ENCODE assay signal across 31 cellular contexts in genomic region chr18:77339093-77339492, GRCh38.
"Had no signal": no experiment of that assay in that cellular context is flagged by ENCODE, and none has a peak within 500 bp of the region (broad histone marks: within the 10 kb centered on the region; RNA-seq: fewer than 3 reads in every experiment).

No MANE protein-coding gene starts in this region.

- H3K27ac ChIP-seq: ovary, parathyroid adenoma, psoas muscle, right lobe of liver, skin epidermis, spleen, suprapubic skin, testis, tibial artery, transverse colon, upper lobe of right lung, uterus had no signal

- H3K9ac ChIP-seq: parathyroid adenoma had no signal

- H3K4me1 Mint-ChIP-seq: stimulated activated memory B cell treated with anti-CD40 and anti-IgM and Interleukin-4, amounts not matched to agents 10 μg/mL and 1 μg/mL and 100 μg/mL, for 72 hours had no signal

- H3K27me3 ChIP-seq: ovary, right lobe of liver, suprapubic skin, testis, transverse colon, uterus had no signal

- H2AFZ ChIP-seq: parathyroid adenoma had no signal

- DNase-seq: naive B cell; naive thymus-derived CD8-positive, alpha-beta T cell; nephron progenitor cell; occipital lobe; ovary; right cardiac atrium; right lobe of liver; spleen; stimulated activated CD4-positive, alpha-beta T cell treated with anti-CD3 and anti-CD28 coated beads, Interleukin-12 subunit alpha, Interleukin-12 subunit beta, amount 100 ng/mL, for 4 hours; stimulated activated CD4-positive, alpha-beta T cell treated with anti-CD3 and anti-CD28 coated beads, Interleukin-1b, Interleukin-23, amount 100 ng/mL, for 48 hours; stimulated activated CD4-positive, alpha-beta T cell treated with anti-CD3 and anti-CD28 coated beads, Interleukin-4, amount 100 ng/mL, for 1 hour; stimulated activated CD4-positive, alpha-beta T cell treated with anti-CD3 and anti-CD28 coated beads, Interleukin-4, amount 100 ng/mL, for 4 hours; stimulated activated CD8-positive, alpha-beta memory T cell treated with anti-CD3 and anti-CD28 coated beads, Interleukin-4, amount 100 ng/mL, for 48 hours; stimulated activated naive CD4-positive, alpha-beta T cell; substantia nigra; testis; tibial artery; transverse colon; upper lobe of right lung; uterus had no signal

- H3K4me3 Mint-ChIP-seq: naive thymus-derived CD8-positive, alpha-beta T cell; natural killer cell treated with Interleukin-12 subunit alpha and Interleukin-12 subunit beta and Interleukin-15 and Interleukin-18, amount 100 ng/mL, for 72 hours; nephron progenitor cell; neural crest cell; stimulated activated memory B cell treated with anti-CD40 and anti-IgM and Interleukin-4, amounts not matched to agents 10 μg/mL and 1 μg/mL and 100 μg/mL, for 72 hours; stimulated activated naive CD8-positive, alpha-beta T cell treated with anti-CD3 and anti-CD28 coated beads, Interleukin-15, Interleukin-2, amounts not matched to agents 100 ng/mL and 50 ng/mL, for 24 hours; type B pancreatic cell had no signal

- H3K4me1 ChIP-seq: parathyroid adenoma, psoas muscle, right lobe of liver, spleen, suprapubic skin, testis, tibial artery, transverse colon, upper lobe of right lung, uterus had no signal

- H3K9me3 Mint-ChIP-seq: naive thymus-derived CD8-positive, alpha-beta T cell; natural killer cell treated with Interleukin-12 subunit alpha and Interleukin-12 subunit beta and Interleukin-15 and Interleukin-18, amount 100 ng/mL, for 72 hours; nephron progenitor cell; stimulated activated memory B cell treated with anti-CD40 and anti-IgM and Interleukin-4, amounts not matched to agents 10 μg/mL and 1 μg/mL and 100 μg/mL, for 72 hours; stimulated activated naive CD8-positive, alpha-beta T cell treated with anti-CD3 and anti-CD28 coated beads, Interleukin-15, Interleukin-2, amounts not matched to agents 100 ng/mL and 50 ng/mL, for 24 hours; type B pancreatic cell had no signal

- ATAC-seq: naive thymus-derived CD8-positive, alpha-beta T cell; natural killer cell treated with Interleukin-12 subunit alpha and Interleukin-12 subunit beta and Interleukin-15 and Interleukin-18, amount 100 ng/mL, for 72 hours; right cardiac atrium; right lobe of liver; stimulated activated memory B cell treated with anti-CD40 and anti-IgM and Interleukin-4, amounts not matched to agents 10 μg/mL and 1 μg/mL and 100 μg/mL, for 72 hours; upper lobe of right lung had no signal

- H3K36me3 ChIP-seq: ovary, right lobe of liver, spleen, suprapubic skin, tibial artery, transverse colon, upper lobe of right lung, uterus had no signal

- H3K4me3 ChIP-seq: ovary, psoas muscle, right lobe of liver, skin epidermis, smooth muscle cell, spleen, suprapubic skin, testis, tibial artery, transverse colon, upper lobe of right lung, uterus had no signal

- H3K4me2 ChIP-seq: smooth muscle cell had no signal

- H3K9me3 ChIP-seq: ovary, psoas muscle, right lobe of liver, spleen, suprapubic skin, testis, tibial artery, transverse colon, upper lobe of right lung, uterus had no signal

- H3K27ac Mint-ChIP-seq: naive thymus-derived CD8-positive, alpha-beta T cell; natural killer cell treated with Interleukin-12 subunit alpha and Interleukin-12 subunit beta and Interleukin-15 and Interleukin-18, amount 100 ng/mL, for 72 hours; nephron progenitor cell; progenitor cell of endocrine pancreas; stimulated activated memory B cell treated with anti-CD40 and anti-IgM and Interleukin-4, amounts not matched to agents 10 μg/mL and 1 μg/mL and 100 μg/mL, for 72 hours; stimulated activated naive CD8-positive, alpha-beta T cell treated with anti-CD3 and anti-CD28 coated beads, Interleukin-15, Interleukin-2, amounts not matched to agents 100 ng/mL and 50 ng/mL, for 24 hours; type B pancreatic cell had no signal
